19 cellular contexts compared by ENCODE assay signal in genomic region chr13:26280295-26280694, GRCh38. TPM values are rescaled to one million over a fixed set of nuclear protein-coding genes. Genes with fewer than 3 reads are reported as not detected.
DNase-seq lines count a peak whose midpoint lies in the region; ATAC-seq and TF ChIP-seq lines count a peak whose summit lies in the region.
"Had no signal": no experiment of that assay in that cellular context is flagged by ENCODE, and none has a peak within 500 bp of the region (broad histone marks: within the 10 kb centered on the region; RNA-seq: fewer than 3 reads in every experiment).

No MANE protein-coding gene starts in this region.

- peaks cover 1 to 9% of the 10 kb centered on the region in 2 donors for H3K36me3 Mint-ChIP-seq in activated T-cell treated with anti-CD3 and anti-CD28 coated beads, Interleukin-2, amount 50 U/mL, for 72 hours (ENCODE audit: insufficient read depth in 2 of 2)
- no peaks in the 10 kb centered on the region for H3K36me3 Mint-ChIP-seq in stimulated activated effector memory CD8-positive, alpha-beta T cell treated with anti-CD3 and anti-CD28 coated beads, Interleukin-12 subunit alpha, Interleukin-12 subunit beta, amount 100 ng/mL, for 72 hours

- TF ChIP-seq CTCF in fibroblast of mammary gland (conservative IDR thresholded peaks at IDR 0.05; ENCODE audit: control insufficient read depth, insufficient read depth, low read depth, low read length) (no peak), lower lobe of right lung (IDR thresholded peaks at IDR 0.05) (no peak)

- no peak overlapping the region for H3K4me3 ChIP-seq in fibroblast of mammary gland (ENCODE audit: control insufficient read depth, low read depth, low read length)
- no peak overlapping the region for H3K4me3 ChIP-seq in lower lobe of right lung
- H3K4me3 ChIP-seq: A549, adrenal gland, coronary artery, testis had no signal

- DNase-seq in activated T-cell treated with anti-CD3 and anti-CD28 coated beads, Interleukin-2, amount 50 U/mL, for 72 hours = no peak
- DNase-seq in activated T-cell treated with anti-CD3 and anti-CD28 coated beads, Interleukin-2, amount 50 U/mL, for 1 hour = no peak
- DNase-seq in fibroblast of mammary gland (ENCODE audit: low read depth) (peak; percentile 47), lower lobe of right lung (no peak), NCI-H146 (lab: John Stamatoyannopoulos, UW) (no peak), NCI-H2196 treated with DMSO at 0.1 percent for 48 hours (lab: John Stamatoyannopoulos, UW; ENCODE audit: unreplicated experiment) (no peak)
- DNase-seq in stimulated activated effector memory CD8-positive, alpha-beta T cell treated with anti-CD3 and anti-CD28 coated beads, Interleukin-12 subunit alpha, Interleukin-12 subunit beta, amount 100 ng/mL, for 72 hours (ENCODE audit: low spot score in 2 of 2) = no peak
- DNase-seq: activated CD4-positive, alpha-beta T cell treated with anti-CD3 and anti-CD28 coated beads, Interleukin-2, amount 50 U/mL, for 4 hours; activated T-cell treated with anti-CD3 and anti-CD28 coated beads, Interleukin-2, amount 50 U/mL, for 4 hours; nephron progenitor cell; stimulated activated CD4-positive, alpha-beta T cell treated with anti-CD3 and anti-CD28 coated beads, Interleukin-2, amount 100 ng/mL, for 24 hours; testis had no signal

- H3K27me3 ChIP-seq in lower lobe of right lung (ENCODE audit: low read depth) = no peaks in the 10 kb centered on the region
- H3K27me3 ChIP-seq: adrenal gland, testis had no signal

- H3K27me3 Mint-ChIP-seq in activated T-cell treated with anti-CD3 and anti-CD28 coated beads, Interleukin-2, amount 50 U/mL, for 72 hours (ENCODE audit: low read depth) = no peaks in the 10 kb centered on the region
- H3K27me3 Mint-ChIP-seq: memory B cell had no signal

- ATAC-seq in activated T-cell treated with anti-CD3 and anti-CD28 coated beads, Interleukin-2, amount 50 U/mL, for 72 hours (replicated peaks in 1 of 2) = peak; percentile 41 to 81
- ATAC-seq in SK-N-SH treated with all-trans-retinoic acid at 6 μM for 48 hours (peak; percentile 96), lower lobe of right lung (no peak)
- ATAC-seq in stimulated activated effector memory CD8-positive, alpha-beta T cell treated with anti-CD3 and anti-CD28 coated beads, Interleukin-12 subunit alpha, Interleukin-12 subunit beta, amount 100 ng/mL, for 72 hours = peak; percentile 85
- ATAC-seq: A549, esophagus mucosa had no signal

- no peak overlapping the region for H3K4me3 Mint-ChIP-seq in activated T-cell treated with anti-CD3 and anti-CD28 coated beads, Interleukin-2, amount 50 U/mL, for 72 hours
- no peak overlapping the region for H3K4me3 Mint-ChIP-seq in stimulated activated effector memory CD8-positive, alpha-beta T cell treated with anti-CD3 and anti-CD28 coated beads, Interleukin-12 subunit alpha, Interleukin-12 subunit beta, amount 100 ng/mL, for 72 hours
- H3K4me3 Mint-ChIP-seq: activated T-cell treated with anti-CD3 and anti-CD28 coated beads, Interleukin-2, amount 50 U/mL, for 4 hours; memory B cell; nephron progenitor cell had no signal

- H3K27ac ChIP-seq in lower lobe of right lung = no peak overlapping the region
- H3K27ac ChIP-seq: A549, adrenal gland, coronary artery, testis had no signal

- peaks cover 10% of the 10 kb centered on the region for H3K4me1 Mint-ChIP-seq in activated T-cell treated with anti-CD3 and anti-CD28 coated beads, Interleukin-2, amount 50 U/mL, for 72 hours (ENCODE audit: low read depth)
- peaks cover 19% of the 10 kb centered on the region for H3K4me1 Mint-ChIP-seq in stimulated activated effector memory CD8-positive, alpha-beta T cell treated with anti-CD3 and anti-CD28 coated beads, Interleukin-12 subunit alpha, Interleukin-12 subunit beta, amount 100 ng/mL, for 72 hours
- H3K4me1 Mint-ChIP-seq: nephron progenitor cell had no signal

- H3K9me3 Mint-ChIP-seq in activated T-cell treated with anti-CD3 and anti-CD28 coated beads, Interleukin-2, amount 50 U/mL, for 72 hours = peaks cover 2 to 4% of the 10 kb centered on the region in 2 donors
- peaks cover 3% of the 10 kb centered on the region for H3K9me3 Mint-ChIP-seq in stimulated activated effector memory CD8-positive, alpha-beta T cell treated with anti-CD3 and anti-CD28 coated beads, Interleukin-12 subunit alpha, Interleukin-12 subunit beta, amount 100 ng/mL, for 72 hours

- no peaks in the 10 kb centered on the region for H3K4me1 ChIP-seq in lower lobe of right lung
- H3K4me1 ChIP-seq: testis had no signal

- H3K9me3 ChIP-seq in lower lobe of right lung = no peaks in the 10 kb centered on the region
- H3K9me3 ChIP-seq: A549, adrenal gland, Caco-2, testis had no signal

- intact Hi-C loops in lower lobe of right lung (cut with DNase I) = no loop called here

- peaks cover 3% of the 10 kb centered on the region for H3K36me3 ChIP-seq in lower lobe of right lung
- H3K36me3 ChIP-seq: adrenal gland had no signal

- no peak overlapping the region for H3K27ac Mint-ChIP-seq in activated T-cell treated with anti-CD3 and anti-CD28 coated beads, Interleukin-2, amount 50 U/mL, for 72 hours
- H3K27ac Mint-ChIP-seq in stimulated activated effector memory CD8-positive, alpha-beta T cell treated with anti-CD3 and anti-CD28 coated beads, Interleukin-12 subunit alpha, Interleukin-12 subunit beta, amount 100 ng/mL, for 72 hours = no peak overlapping the region
- H3K27ac Mint-ChIP-seq: memory B cell, nephron progenitor cell had no signal

TF ChIP-seq in SK-N-SH treated with all-trans-retinoic acid at 6 μM for 48 hours, 23 proteins besides CTCF, POLR2A, EP300 and RAD21:
- TF ChIP-seq ISL1 (CRISPR knock-in tag; IDR thresholded peaks at IDR 0.05) = peak; percentile 50
- no peak for TF ChIP-seq PATZ1 (CRISPR knock-in tag; IDR thresholded peaks at IDR 0.05; ENCODE audit: borderline replicate concordance)

RNA-seq across cellular contexts. Expression of gene CDK8, which starts 26.4 kb away (rescaled TPM):
- 10 to 100 TPM; 21.3 to 25.1 TPM for total RNA-seq in activated T-cell treated with anti-CD3 and anti-CD28 coated beads, Interleukin-2, amount 50 U/mL, for 72 hours
- total RNA-seq in lower lobe of right lung = 10.3 TPM

RNA-seq across cellular contexts. Expression of gene RNF6, which starts 58.2 kb away (rescaled TPM):
- total RNA-seq in activated T-cell treated with anti-CD3 and anti-CD28 coated beads, Interleukin-2, amount 50 U/mL, for 72 hours = 10 to 100 TPM; 46.3 to 47.0 TPM
- total RNA-seq in lower lobe of right lung = 29.3 TPM

Comparison
In these comparisons a context has a peak if more than half of its experiments do, and no peak if none do; other contexts are left out.
1. ATAC-seq: peak in activated T-cell treated with anti-CD3 and anti-CD28 coated beads, Interleukin-2, amount 50 U/mL, for 72 hours (2 of 2), SK-N-SH treated with all-trans-retinoic acid at 6 μM for 48 hours (single experiment) and stimulated activated effector memory CD8-positive, alpha-beta T cell treated with anti-CD3 and anti-CD28 coated beads, Interleukin-12 subunit alpha, Interleukin-12 subunit beta, amount 100 ng/mL, for 72 hours (single experiment); none in lower lobe of right lung (0 of 2).